Comparison of ENCODE assay signal across 1 cellular context in the genomic region with DNA sequence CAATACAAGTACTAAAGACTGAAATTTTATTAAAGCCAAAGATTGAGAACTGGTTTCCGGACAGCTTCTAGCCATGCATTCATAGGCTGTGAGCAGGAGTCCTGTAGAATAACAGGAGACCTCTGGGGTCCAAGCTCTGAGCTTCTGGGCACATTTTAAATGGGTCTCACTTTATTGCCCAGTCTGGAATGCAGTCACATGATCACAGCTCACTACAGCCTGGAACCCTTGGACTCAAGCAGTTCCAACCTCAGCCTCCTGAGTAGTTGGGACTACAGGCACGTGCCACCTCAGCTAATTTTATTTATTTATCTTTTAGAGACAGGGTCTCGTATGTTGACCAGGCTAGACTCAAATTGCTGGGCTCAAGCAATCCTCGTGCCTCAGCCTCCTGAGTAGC.
TF ChIP-seq lines count a peak whose summit lies in the region.

No MANE protein-coding gene starts in this region.

TF ChIP-seq in HepG2, 621 proteins besides CTCF, POLR2A, EP300 and RAD21:
- TF ChIP-seq MAFK (conservative IDR thresholded peaks at IDR 0.05 in 1 of 2, IDR thresholded peaks at IDR 0.05 in 1 of 2; ENCODE audit: low read length in 2 of 2), result 0 out of 4 replicates have a peak, but pooled peaks have one; percentile 7 to 24
- TF ChIP-seq ZNF121 (CRISPR knock-in tag; IDR thresholded peaks at IDR 0.05), result peak; percentile 89
- TF ChIP-seq MAFF (IDR thresholded peaks at IDR 0.05; ENCODE audit: low read depth, low read length), result 0 out of 2 replicates have a peak, but pooled peaks have one; percentile 9
- TF ChIP-seq, protein P1, sequence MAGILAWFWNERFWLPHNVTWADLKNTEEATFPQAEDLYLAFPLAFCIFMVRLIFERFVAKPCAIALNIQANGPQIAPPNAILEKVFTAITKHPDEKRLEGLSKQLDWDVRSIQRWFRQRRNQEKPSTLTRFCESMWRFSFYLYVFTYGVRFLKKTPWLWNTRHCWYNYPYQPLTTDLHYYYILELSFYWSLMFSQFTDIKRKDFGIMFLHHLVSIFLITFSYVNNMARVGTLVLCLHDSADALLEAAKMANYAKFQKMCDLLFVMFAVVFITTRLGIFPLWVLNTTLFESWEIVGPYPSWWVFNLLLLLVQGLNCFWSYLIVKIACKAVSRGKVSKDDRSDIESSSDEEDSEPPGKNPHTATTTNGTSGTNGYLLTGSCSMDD (CRISPR knock-in tag; IDR thresholded peaks at IDR 0.05), result no peak
